ENCODE assay signal across 8 cellular contexts in genomic region chr1:151539321-151540020, GRCh38. TPM values are rescaled to one million over a fixed set of nuclear protein-coding genes. Genes with fewer than 3 reads are reported as not detected.
DNase-seq lines count a peak whose midpoint lies in the region; ATAC-seq and TF ChIP-seq lines count a peak whose summit lies in the region.

No MANE protein-coding gene starts in this region.

- peak overlapping the region; percentile 85 for H3K4me3 ChIP-seq in adipocyte (ENCODE audit: low read length)
- H3K4me3 ChIP-seq in cardiac muscle cell, result peak overlapping the region; percentile 46

- TF ChIP-seq CTCF in GM20000 (IDR thresholded peaks at IDR 0.05; ENCODE audit: extremely low read depth, missing control alignments) (no peak), cardiac muscle cell (IDR thresholded peaks at IDR 0.05; ENCODE audit: low read depth, low read length) (no peak), omental fat pad (IDR thresholded peaks at IDR 0.05) (no peak)

- H3K27me3 ChIP-seq in adipocyte (replicated peaks; ENCODE audit: control insufficient read depth, insufficient read depth, low read length), result no peaks in the 10 kb centered on the region
- H3K27me3 ChIP-seq in cardiac muscle cell, result no peaks in the 10 kb centered on the region

- H3K9me3 ChIP-seq in adipocyte (ENCODE audit: control insufficient read depth, low read length) (no peaks in the 10 kb centered on the region), cardiac muscle cell (ENCODE audit: low read depth) (no peaks in the 10 kb centered on the region)

- H3K4me1 ChIP-seq in adipocyte (ENCODE audit: control insufficient read depth, insufficient read depth, low read length), result peaks cover 39% of the 10 kb centered on the region
- H3K4me1 ChIP-seq in cardiac muscle cell (ENCODE audit: low read depth), result no peaks in the 10 kb centered on the region

- ATAC-seq in omental fat pad (ENCODE audit: low FRiP score) (peak; percentile 65), HG02938 (IDR thresholded peaks at IDR 0.05; ENCODE audit: unreplicated experiment) (no peak)

- no peak overlapping the region for H3K9ac ChIP-seq in adipocyte (ENCODE audit: low read length)

- H3K27ac ChIP-seq in cardiac muscle cell, result peak overlapping the region; percentile 93

- peak; percentile 100 for DNase-seq in DMS153 (lab: John Stamatoyannopoulos, UW)
- DNase-seq in GM20000 (ENCODE audit: low spot score), result peak; percentile 38
- peak; percentile 93 for DNase-seq in HS-27A (ENCODE audit: low read depth)
- peak; percentile 99 for DNase-seq in NCI-H748 (lab: John Stamatoyannopoulos, UW; ENCODE audit: unreplicated experiment)
- DNase-seq in adipocyte (ENCODE audit: low read depth), result peak; percentile 49
- DNase-seq in cardiac muscle cell (ENCODE audit: low read depth in 1 of 2, low spot score in 1 of 2), result peak; percentile 81 to 90
- DNase-seq in omental fat pad (ENCODE audit: low spot score), result peak; percentile 36

- no peaks in the 10 kb centered on the region for H3K36me3 ChIP-seq in adipocyte (ENCODE audit: control insufficient read depth, insufficient read depth, low read length, severe bottlenecking)
- H3K36me3 ChIP-seq in cardiac muscle cell, result no peaks in the 10 kb centered on the region

RNA-seq across cellular contexts. Expression of gene TUFT1, which starts 0.6 kb away (rescaled TPM):
- total RNA-seq in cardiac muscle cell (7.0 TPM in 2 replicates), omental fat pad (10 to 100 TPM in 1 of 4 donors, 1 to 10 TPM in 3; 5.0 to 12.8 (median 7.7) TPM)
- polyA plus RNA-seq in cardiac muscle cell, result 7.7 and 9.0 TPM in 2 replicates

RNA-seq across cellular contexts. Expression of gene CGN, which starts 28.3 kb away (rescaled TPM):
- total RNA-seq in cardiac muscle cell (4.3 and 4.9 TPM in 2 replicates), omental fat pad (10 to 100 TPM in 2 of 4 donors, 1 to 10 TPM in 1, under 1 TPM in 1; 0.32 to 44.6 (median 8.0) TPM)
- polyA plus RNA-seq in cardiac muscle cell, result 1.2 and 2.0 TPM in 2 replicates

Comparison
In these comparisons a context has a peak if more than half of its experiments do, and no peak if none do; other contexts are left out.
1. DNase-seq: peak in every context shown above with its lines; median percentile 100 in DMS153; 99 in NCI-H748; 93 in HS-27A; 86 in cardiac muscle cell; 49 in adipocyte; 38 in GM20000; 36 in omental fat pad.